Comparison of ENCODE assay signal across 1 cellular context in genomic region chr6:13247627-13248026, GRCh38.
TF ChIP-seq lines count a peak whose summit lies in the region.

No MANE protein-coding gene starts in this region.

TF ChIP-seq in K562, 482 proteins besides CTCF, POLR2A, EP300 and RAD21 (continued from another document):
- 0 out of 2 replicates have a peak, but pooled peaks have one; percentile 61 for TF ChIP-seq ZNF121 (CRISPR knock-in tag; conservative IDR thresholded peaks at IDR 0.05)
- no peak for TF ChIP-seq CAMTA2 (CRISPR knock-in tag; conservative IDR thresholded peaks at IDR 0.05)
- no peak for TF ChIP-seq ZNF277 (CRISPR knock-in tag; IDR thresholded peaks at IDR 0.05; ENCODE audit: borderline replicate concordance)
- no peak for TF ChIP-seq CTCFL (IDR thresholded peaks at IDR 0.05; ENCODE audit: borderline replicate concordance, insufficient read depth, low read depth, low read length, poor library complexity, severe bottlenecking)
- no peak for TF ChIP-seq RB1 (IDR thresholded peaks at IDR 0.05; ENCODE audit: low read depth)
- TF ChIP-seq CREB3 (tag; conservative IDR thresholded peaks at IDR 0.05; ENCODE audit: low read depth): no peak
- no peak for TF ChIP-seq JUNB (CRISPR knock-in tag; conservative IDR thresholded peaks at IDR 0.05)
TF ChIP-seq in K562: peak in this region for 1.
